Comparison of ENCODE assay signal across 18 cellular contexts in the genomic region with DNA sequence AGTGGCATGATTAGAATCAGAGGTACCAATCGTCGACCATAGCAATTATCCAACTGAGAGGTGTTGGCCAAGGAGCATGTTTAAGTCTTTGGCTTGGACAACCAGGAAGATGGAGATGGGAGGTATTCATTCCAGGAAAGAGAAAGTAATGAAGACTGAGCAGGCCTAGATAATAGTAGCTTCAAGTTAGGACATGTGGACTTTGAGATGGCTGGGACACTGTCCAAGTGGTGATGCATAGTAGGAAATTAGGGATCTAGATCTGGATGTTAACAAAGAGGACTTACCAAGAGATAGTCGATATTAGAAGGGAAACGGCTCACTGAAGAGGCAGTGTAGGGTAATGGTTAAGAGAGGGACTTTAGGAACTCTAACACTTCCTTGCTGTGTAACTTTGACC.
DNase-seq lines count a peak whose midpoint lies in the region; ATAC-seq and TF ChIP-seq lines count a peak whose summit lies in the region.
"Had no signal": no experiment of that assay in that cellular context is flagged by ENCODE, and none has a peak within 500 bp of the region (broad histone marks: within the 10 kb centered on the region; RNA-seq: fewer than 3 reads in every experiment).

No MANE protein-coding gene starts in this region.

- no peaks in the 10 kb centered on the region for H3K79me2 ChIP-seq in GM23248 (ENCODE audit: insufficient read depth)

- H3K27me3 ChIP-seq in GM23248 (replicated peaks; ENCODE audit: insufficient read depth) (no peaks in the 10 kb centered on the region), uterus (no peaks in the 10 kb centered on the region)

- peaks cover 14% of the 10 kb centered on the region; the same call in 1 of the 2 replicates for H3K4me1 ChIP-seq in GM23248 (ENCODE audit: insufficient read depth)
- no peaks in the 10 kb centered on the region for H3K4me1 ChIP-seq in uterus

- H3K4me3 ChIP-seq in GM23248 (no peak overlapping the region), uterus (no peak overlapping the region)

- TF ChIP-seq POLR2A in GM18505 (IDR thresholded peaks at IDR 0.05; ENCODE audit: borderline replicate concordance, extremely low read depth, insufficient read depth, insufficient read length) (no peak), uterus (IDR thresholded peaks at IDR 0.05) (no peak)

- ATAC-seq in esophagus mucosa = peak; percentile 82
- ATAC-seq in GM18505 (IDR thresholded peaks at IDR 0.05; ENCODE audit: unreplicated experiment) = no peak
- ATAC-seq: HCT116 had no signal

- WGBS in GM23248 (ENCODE audit: low coverage in 1 of 2, low lambda C conversion rate in 2 of 2, missing lambda C conversion rate in 2 of 2), 2 experiments = 69 to 71% methylated on average over 4 of the region's 4 CpGs

- H3K9me2 ChIP-seq in GM23248 (ENCODE audit: insufficient read depth) = no peaks in the 10 kb centered on the region

- DNase-seq in GM23248 = peak; percentile 53
- DNase-seq in NCI-H446 (lab: John Stamatoyannopoulos, UW) = peak; percentile 83 to 87
- peak; percentile 5 for DNase-seq in kidney tubule cell (ENCODE audit: low spot score)
- DNase-seq in DMS114 treated with DMSO at 0.1 percent for 48 hours (lab: John Stamatoyannopoulos, UW; ENCODE audit: unreplicated experiment) = no peak
- no peak for DNase-seq in stimulated activated CD4-positive, alpha-beta T cell treated with anti-CD3 and anti-CD28 coated beads, Interleukin-2, amount 100 ng/mL, for 48 hours
- no peak for DNase-seq in uterus
- DNase-seq: KG1, MM.1S, NCI-H1105 treated with DMSO at 0.1 percent for 48 hours, NCI-H187 treated with DMSO at 0.1 percent for 48 hours, NCI-H510A, NCI-H82, SIG-M5 had no signal

- no peak overlapping the region for H2AFZ ChIP-seq in GM23248

- H4K20me1 ChIP-seq in GM23248 (ENCODE audit: insufficient read depth) = no peaks in the 10 kb centered on the region

- in situ Hi-C loops in GM23248 (cut with MboI) = no loop called here

- TF ChIP-seq CTCF in uterus (IDR thresholded peaks at IDR 0.05) = no peak

- H3K9ac ChIP-seq in GM23248 = no peak overlapping the region

- no peaks in the 10 kb centered on the region for H3K36me3 ChIP-seq in GM23248 (ENCODE audit: low read depth)
- H3K36me3 ChIP-seq in uterus = no peaks in the 10 kb centered on the region

- H3K27ac ChIP-seq in GM23248 (no peak overlapping the region), uterus (no peak overlapping the region)
- H3K27ac ChIP-seq: C4-2B, HL-60 had no signal

- peaks cover 8% of the 10 kb centered on the region for H3F3A ChIP-seq in GM23248 (ENCODE audit: insufficient read depth)

- no peak overlapping the region for H3K4me2 ChIP-seq in GM23248 (ENCODE audit: unreplicated experiment)

- H3K9me3 ChIP-seq in GM23248 (ENCODE audit: low read depth) (no peaks in the 10 kb centered on the region), uterus (no peaks in the 10 kb centered on the region)

- intact Hi-C loops in uterus (cut with DNase I; ENCODE audit: low total_unique reads) = no loop called here

Comparison
In these comparisons a context has a peak if more than half of its experiments do, and no peak if none do; other contexts are left out.
1. DNase-seq: peak in GM23248 (single experiment), NCI-H446 (2 of 2) and kidney tubule cell (single experiment); none in DMS114 treated with DMSO at 0.1 percent for 48 hours (single experiment), stimulated activated CD4-positive, alpha-beta T cell treated with anti-CD3 and anti-CD28 coated beads, Interleukin-2, amount 100 ng/mL, for 48 hours (0 of 2) and uterus (0 of 2).